ENCODE assay signal across 1 cellular context in the genomic region with DNA sequence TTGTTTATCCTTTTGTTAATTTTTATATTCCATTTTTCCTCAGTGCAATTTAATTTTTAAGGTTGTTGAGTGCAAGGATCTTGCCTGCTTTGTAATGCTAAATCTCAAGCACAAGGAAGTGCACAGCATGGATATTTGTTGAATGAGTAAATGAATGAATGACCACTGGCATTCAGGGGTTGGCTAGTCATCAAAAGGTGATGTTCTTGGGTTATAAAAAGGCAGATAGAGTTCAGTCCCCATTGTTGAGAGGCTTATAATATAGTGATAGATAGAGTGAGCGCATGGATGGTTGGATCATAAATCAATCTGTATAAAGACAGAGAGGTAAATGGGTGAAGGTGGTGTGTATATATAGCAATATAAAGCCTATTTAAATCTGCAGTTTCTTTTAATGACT.
TF ChIP-seq lines count a peak whose summit lies in the region.

No MANE protein-coding gene starts in this region.

TF ChIP-seq in HCT116, 20 proteins besides CTCF, POLR2A, EP300 and RAD21 (continued from another document):
- TF ChIP-seq, protein P1, sequence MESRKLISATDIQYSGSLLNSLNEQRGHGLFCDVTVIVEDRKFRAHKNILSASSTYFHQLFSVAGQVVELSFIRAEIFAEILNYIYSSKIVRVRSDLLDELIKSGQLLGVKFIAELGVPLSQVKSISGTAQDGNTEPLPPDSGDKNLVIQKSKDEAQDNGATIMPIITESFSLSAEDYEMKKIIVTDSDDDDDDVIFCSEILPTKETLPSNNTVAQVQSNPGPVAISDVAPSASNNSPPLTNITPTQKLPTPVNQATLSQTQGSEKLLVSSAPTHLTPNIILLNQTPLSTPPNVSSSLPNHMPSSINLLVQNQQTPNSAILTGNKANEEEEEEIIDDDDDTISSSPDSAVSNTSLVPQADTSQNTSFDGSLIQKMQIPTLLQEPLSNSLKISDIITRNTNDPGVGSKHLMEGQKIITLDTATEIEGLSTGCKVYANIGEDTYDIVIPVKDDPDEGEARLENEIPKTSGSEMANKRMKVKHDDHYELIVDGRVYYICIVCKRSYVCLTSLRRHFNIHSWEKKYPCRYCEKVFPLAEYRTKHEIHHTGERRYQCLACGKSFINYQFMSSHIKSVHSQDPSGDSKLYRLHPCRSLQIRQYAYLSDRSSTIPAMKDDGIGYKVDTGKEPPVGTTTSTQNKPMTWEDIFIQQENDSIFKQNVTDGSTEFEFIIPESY (IDR thresholded peaks at IDR 0.05; ENCODE audit: extremely low read depth, insufficient replicate concordance, low read length), result no peak
- TF ChIP-seq FOSL1 (IDR thresholded peaks at IDR 0.05; ENCODE audit: low read depth), result peak; percentile 50; the same call in 1 of the 2 replicates
- TF ChIP-seq ZFX (IDR thresholded peaks at IDR 0.05), result no peak
- no peak for TF ChIP-seq CEBPB (IDR thresholded peaks at IDR 0.05; ENCODE audit: low read depth)
- no peak for TF ChIP-seq POLR2AphosphoS5 (IDR thresholded peaks at IDR 0.05; ENCODE audit: low read depth, low read length)
- TF ChIP-seq CBX3 (IDR thresholded peaks at IDR 0.05; ENCODE audit: low read depth), result no peak
